In genomic region chr2:39069890-39070289, GRCh38 we compare ENCODE assay signal across 14 cellular contexts.
"Had no signal": no experiment of that assay in that cellular context is flagged by ENCODE, and none has a peak within 500 bp of the region (broad histone marks: within the 10 kb centered on the region; RNA-seq: fewer than 3 reads in every experiment).

No MANE protein-coding gene starts in this region.

- ATAC-seq: body of pancreas, left ventricle myocardium superior, right cardiac atrium had no signal

- DNase-seq: activated B cell treated with CpG ODN at 0.5 μM for 24 hours; amygdala; body of pancreas; central memory CD4-positive, alpha-beta T cell; esophagus squamous epithelium; hippocampal formation; left ventricle myocardium superior; mesenchymal stem cell; nephron progenitor cell; right cardiac atrium; stimulated activated CD4-positive, alpha-beta T cell treated with anti-CD3 and anti-CD28 coated beads, Interleukin-4, amount 100 ng/mL, for 4 hours; stimulated activated CD8-positive, alpha-beta memory T cell treated with anti-CD3 and anti-CD28 coated beads, Interleukin-4, amount 100 ng/mL, for 48 hours had no signal

- H3K27me3 Mint-ChIP-seq: activated B cell treated with CpG ODN at 0.5 μM for 24 hours had no signal

- H3K27ac Mint-ChIP-seq: activated naive CD4-positive, alpha-beta T cell treated with anti-CD3 and anti-CD28 coated beads for 36 hours; nephron progenitor cell; T-helper 1 cell treated with Interleukin-12 subunit alpha and Interleukin-12 subunit beta and Interleukin-4 antibody, amounts not matched to agents 30 μg/mL and 1 μg/mL, for 36 hours had no signal

- H3K4me3 Mint-ChIP-seq: activated B cell treated with CpG ODN at 0.5 μM for 24 hours; activated naive CD4-positive, alpha-beta T cell treated with anti-CD3 and anti-CD28 coated beads for 36 hours; nephron progenitor cell; T-helper 1 cell treated with Interleukin-12 subunit alpha and Interleukin-12 subunit beta and Interleukin-4 antibody, amounts not matched to agents 30 μg/mL and 1 μg/mL, for 36 hours had no signal

- H3K9me3 Mint-ChIP-seq: activated B cell treated with CpG ODN at 0.5 μM for 24 hours; activated naive CD4-positive, alpha-beta T cell treated with anti-CD3 and anti-CD28 coated beads for 36 hours; T-helper 1 cell treated with Interleukin-12 subunit alpha and Interleukin-12 subunit beta and Interleukin-4 antibody, amounts not matched to agents 30 μg/mL and 1 μg/mL, for 36 hours had no signal
